ENCODE assay signal across 13 cellular contexts in genomic region chr2:239362497-239362896, GRCh38. TPM values are rescaled to one million over a fixed set of nuclear protein-coding genes. Genes with fewer than 3 reads are reported as not detected.
DNase-seq lines count a peak whose midpoint lies in the region; ATAC-seq and TF ChIP-seq lines count a peak whose summit lies in the region.
"Had no signal": no experiment of that assay in that cellular context is flagged by ENCODE, and none has a peak within 500 bp of the region (broad histone marks: within the 10 kb centered on the region; RNA-seq: fewer than 3 reads in every experiment).

No MANE protein-coding gene starts in this region.

- no peak overlapping the region for H3K9ac ChIP-seq in stomach smooth muscle (ENCODE audit: low read length in 2 of 2)

- H3K27me3 Mint-ChIP-seq in T-helper 17 cell (no peaks in the 10 kb centered on the region), immature natural killer cell (ENCODE audit: low read depth in 3 of 3) (peaks cover 7 to 14% (median 12%) of the 10 kb centered on the region in 3 donors)
- H3K27me3 Mint-ChIP-seq: B cell; CD4-positive, alpha-beta memory T cell had no signal

- H3K27ac Mint-ChIP-seq in T-helper 17 cell (peak overlapping the region; percentile 81), immature natural killer cell (peak overlapping the region in 4 of 6 donors; percentile 18 to 90 (median 60))
- H3K27ac Mint-ChIP-seq: B cell had no signal

- peak overlapping the region; percentile 67 for H3K27ac ChIP-seq in stomach smooth muscle (ENCODE audit: low read length)
- H3K27ac ChIP-seq in upper lobe of left lung = no peak overlapping the region
- H3K27ac ChIP-seq: HL-60 had no signal

- H3K4me3 Mint-ChIP-seq in T-helper 17 cell = no peak overlapping the region
- H3K4me3 Mint-ChIP-seq in immature natural killer cell = peak overlapping the region in 1 of 5 donors; percentile 14
- H3K4me3 Mint-ChIP-seq: B cell; CD4-positive, alpha-beta memory T cell had no signal

- no peak for TF ChIP-seq POLR2A in upper lobe of left lung (IDR thresholded peaks at IDR 0.05)

- DNase-seq in left ventricle myocardium superior (no peak), left cardiac atrium (no peak), T-helper 17 cell (no peak), immature natural killer cell (no peak), HCEC 1CT (no peak), GM13976 (ENCODE audit: low spot score) (no peak), upper lobe of left lung (no peak)
- DNase-seq: CD4-positive, alpha-beta memory T cell; COR-L47; GF-D8 had no signal

- H3K4me3 ChIP-seq in stomach smooth muscle (ENCODE audit: low read length in 2 of 2) (no peak overlapping the region), upper lobe of left lung (no peak overlapping the region)

- intact Hi-C loops in left ventricle myocardium superior (cut with micrococcal nuclease) = no loop called here
- intact Hi-C loops in left cardiac atrium (cut with DNase I) = no loop called here

- no peak for TF ChIP-seq CTCF in GM13976 (IDR thresholded peaks at IDR 0.05; ENCODE audit: borderline replicate concordance, control extremely low read depth, extremely low read depth, insufficient read depth, missing control alignments)
- TF ChIP-seq CTCF in upper lobe of left lung (IDR thresholded peaks at IDR 0.05) = no peak

- H3K9me3 ChIP-seq in T-helper 17 cell (ENCODE audit: control insufficient read depth, low read length, poor library complexity, severe bottlenecking) (no peaks in the 10 kb centered on the region), stomach smooth muscle (ENCODE audit: control insufficient read depth in 2 of 2, low read length in 2 of 2) (no peaks in the 10 kb centered on the region), upper lobe of left lung (no peaks in the 10 kb centered on the region)

- peaks cover 0 to 3% of the 10 kb centered on the region in 2 donors for H3K36me3 ChIP-seq in stomach smooth muscle (ENCODE audit: control insufficient read depth in 2 of 2, insufficient read depth in 2 of 2, low read length in 2 of 2)
- no peaks in the 10 kb centered on the region for H3K36me3 ChIP-seq in upper lobe of left lung

- H3K27me3 ChIP-seq in stomach smooth muscle (ENCODE audit: control insufficient read depth in 1 of 2, insufficient read depth in 2 of 2, low read length in 2 of 2) = no peaks in the 10 kb centered on the region
- no peaks in the 10 kb centered on the region for H3K27me3 ChIP-seq in upper lobe of left lung

- H3K4me1 Mint-ChIP-seq in T-helper 17 cell (peaks cover 17% of the 10 kb centered on the region), immature natural killer cell (peaks cover 28 to 33% of the 10 kb centered on the region in 2 donors)

- peaks cover 37% of the 10 kb centered on the region for H3K4me1 ChIP-seq in stomach smooth muscle (ENCODE audit: control insufficient read depth, insufficient read depth, low read length)
- no peaks in the 10 kb centered on the region for H3K4me1 ChIP-seq in upper lobe of left lung

- H3K9me3 Mint-ChIP-seq in immature natural killer cell = no peaks in the 10 kb centered on the region
- H3K9me3 Mint-ChIP-seq: CD4-positive, alpha-beta memory T cell had no signal

- WGBS in upper lobe of left lung, 2 donors = 85 to 94% methylated on average over 4 of the region's 4 CpGs

- no peak for TF ChIP-seq EP300 in upper lobe of left lung (IDR thresholded peaks at IDR 0.05)

- H3K36me3 Mint-ChIP-seq in T-helper 17 cell (ENCODE audit: low read depth) (no peaks in the 10 kb centered on the region), immature natural killer cell (peaks cover 0 to 4% (median 0%) of the 10 kb centered on the region in 3 donors)
- H3K36me3 Mint-ChIP-seq: CD4-positive, alpha-beta memory T cell had no signal

- ATAC-seq in left ventricle myocardium superior = peak; percentile 27
- ATAC-seq in left cardiac atrium = no peak
- no peak for ATAC-seq in T-helper 17 cell
- ATAC-seq in upper lobe of left lung (ENCODE audit: low FRiP score in 2 of 2) = no peak

- in situ Hi-C loops in GM13976 (cut with MboI; ENCODE audit: low sequenced_read_pairs, unreplicated experiment) = no loop called here

RNA-seq across cellular contexts. Expression of gene HDAC4, which starts 38.3 kb away (rescaled TPM):
- 25.6 TPM for total RNA-seq in left ventricle myocardium superior
- total RNA-seq in left cardiac atrium = 10 to 100 TPM; 25.6 to 31.2 TPM
- 10 to 100 TPM; 78.9 to 79.0 TPM for total RNA-seq in T-helper 17 cell
- polyA plus RNA-seq in immature natural killer cell = 1 to 10 TPM; 1.9 to 8.1 (median 5.1) TPM
- total RNA-seq in upper lobe of left lung = 100 to 1,000 TPM in 1 of 6 donors, 10 to 100 TPM in 5; 16.1 to 108 (median 45.0) TPM
